In the genomic region with DNA sequence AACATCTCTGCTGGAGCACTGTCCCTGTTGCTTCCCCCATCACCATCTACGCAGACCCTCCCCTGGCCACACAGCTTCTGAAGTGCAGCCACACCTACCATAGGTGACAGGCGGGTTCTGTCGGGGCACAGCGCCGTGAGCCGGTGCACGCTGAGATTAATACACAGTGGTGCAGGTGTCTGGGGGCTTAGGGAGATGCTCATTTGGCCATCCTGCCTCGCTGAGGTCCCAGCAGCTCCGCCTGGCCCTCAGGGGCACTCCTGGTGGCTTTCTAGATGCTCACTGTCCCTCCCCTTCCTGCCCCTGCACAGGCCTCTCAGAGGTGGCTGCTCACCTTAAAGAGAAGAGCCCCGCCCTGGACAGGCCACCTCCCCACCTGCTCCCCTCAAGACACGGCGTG, we compare ENCODE assay signal across 22 cellular contexts.
"Had no signal": no experiment of that assay in that cellular context is flagged by ENCODE, and none has a peak within 500 bp of the region (broad histone marks: within the 10 kb centered on the region; RNA-seq: fewer than 3 reads in every experiment).

No MANE protein-coding gene starts in this region.

- H3K27me3 ChIP-seq: esophagus muscularis mucosa, foreskin keratinocyte, heart left ventricle, neutrophil, stomach, transverse colon, vagina had no signal

- ATAC-seq: activated CD8-positive, alpha-beta T cell treated with anti-CD3 and anti-CD28 coated beads for 36 hours; activated T-cell treated with anti-CD3 and anti-CD28 coated beads, Interleukin-2, amount 50 U/mL, for 72 hours; foreskin keratinocyte; natural killer cell treated with Interleukin-12 subunit alpha and Interleukin-12 subunit beta and Interleukin-15 and Interleukin-18, amount 100 ng/mL, for 72 hours; stimulated activated naive B cell treated with anti-CD40 and anti-IgM and Interleukin-4, amounts not matched to agents 10 μg/mL and 1 μg/mL and 100 μg/mL, for 72 hours had no signal

- H3K4me1 ChIP-seq: foreskin keratinocyte, lower lobe of right lung, transverse colon, vagina had no signal

- H3K9me3 ChIP-seq: esophagus muscularis mucosa, heart left ventricle, lower lobe of right lung, neutrophil, stomach, transverse colon, vagina had no signal

- DNase-seq: activated CD4-positive, alpha-beta T cell treated with anti-CD3 and anti-CD28 coated beads for 1 hour; activated CD4-positive, alpha-beta T cell treated with anti-CD3 and anti-CD28 coated beads, Interleukin-2, amount 50 U/mL, for 1 hour; activated CD8-positive, alpha-beta T cell treated with anti-CD3 and anti-CD28 coated beads for 36 hours; activated naive CD4-positive, alpha-beta T cell treated with anti-CD3 and anti-CD28 coated beads for 36 hours; activated naive CD8-positive, alpha-beta T cell treated with anti-CD3 and anti-CD28 coated beads, Interleukin-2, amount 10 ng/mL, durations not matched to agents 7 days and 5 days; activated T-cell treated with anti-CD3 and anti-CD28 coated beads for 4 hours; activated T-cell treated with anti-CD3 and anti-CD28 coated beads, Interleukin-2, amount 50 U/mL, for 72 hours; central memory CD4-positive, alpha-beta T cell; foreskin keratinocyte; heart left ventricle; lower lobe of right lung; mesendoderm; stimulated activated CD4-positive, alpha-beta T cell treated with anti-CD3 and anti-CD28 coated beads, Interleukin-15, amount 100 ng/mL, for 24 hours; stimulated activated CD4-positive, alpha-beta T cell treated with anti-CD3 and anti-CD28 coated beads, Interleukin-2, amount 100 ng/mL, for 24 hours; stimulated activated naive B cell treated with anti-CD40 and anti-IgM and Interleukin-4, amounts not matched to agents 10 μg/mL and 1 μg/mL and 100 μg/mL, for 72 hours; stomach; T-helper 2 cell; transverse colon had no signal

- H3K36me3 ChIP-seq: neutrophil, transverse colon, vagina had no signal

- H3K4me3 ChIP-seq: esophagus muscularis mucosa, heart left ventricle, lower lobe of right lung, stomach, transverse colon, vagina had no signal

- H3K27ac ChIP-seq: foreskin keratinocyte, lower lobe of right lung, neutrophil, transverse colon had no signal
